Comparison of ENCODE assay signal across 16 cellular contexts in genomic region chr6:40395698-40396076, GRCh38.
DNase-seq lines count a peak whose midpoint lies in the region; ATAC-seq and TF ChIP-seq lines count a peak whose summit lies in the region.
"Had no signal": no experiment of that assay in that cellular context is flagged by ENCODE, and none has a peak within 500 bp of the region (broad histone marks: within the 10 kb centered on the region; RNA-seq: fewer than 3 reads in every experiment).

No MANE protein-coding gene starts in this region.

- no peaks in the 10 kb centered on the region for H3K23me2 ChIP-seq in H9 (ENCODE audit: insufficient read length, low read depth, low read length, poor library complexity, severe bottlenecking)

- H3K36me3 Mint-ChIP-seq in H9 (ENCODE audit: insufficient read depth in 1 of 3, low read depth in 3 of 3), result peaks cover 0 to 2% (median 0%) of the 10 kb centered on the region in 3 experiments; a peak in 2 of 7 replicates
- H3K36me3 Mint-ChIP-seq: CD4-positive, CD25-positive, alpha-beta regulatory T cell had no signal

- no peaks in the 10 kb centered on the region for H3K79me2 ChIP-seq in H9 (ENCODE audit: insufficient read depth, low read length)

- no peak overlapping the region for H3K18ac ChIP-seq in H9 (ENCODE audit: insufficient read length, low read depth, low read length)

- H3K4me2 ChIP-seq in H9 (ENCODE audit: insufficient read depth, insufficient read length, low read length), result no peak overlapping the region
- H3K4me2 ChIP-seq: BLaER1 had no signal

- intact Hi-C loops in esophagus squamous epithelium (cut with DNase I), result no loop called here
- intact Hi-C loops in gastrocnemius medialis (cut with DNase I; ENCODE audit: low total_unique reads), result loop anchor here (1.0 kb wide), 1 partner anchor 19 kb away; no protein-coding TSS in a partner anchor

- H3K14ac ChIP-seq in H9 (ENCODE audit: insufficient read depth, low read length), result no peak overlapping the region

- H3K27ac ChIP-seq in H9 (ENCODE audit: insufficient read length, low read depth, low read length), result no peak overlapping the region
- peak overlapping the region in 3 of 4 donors; percentile 61 to 80 (median 72) for H3K27ac ChIP-seq in esophagus squamous epithelium
- H3K27ac ChIP-seq in gastrocnemius medialis, result peak overlapping the region; percentile 61 to 80 (median 74)
- H3K27ac ChIP-seq: BLaER1, HL-60 had no signal

- H2BK5ac ChIP-seq in H9 (ENCODE audit: insufficient read length, low read length), result no peak overlapping the region

- H3K9me3 Mint-ChIP-seq in H9, result peaks cover 0 to 7% of the 10 kb centered on the region in 2 experiments; a peak in 2 of 5 replicates

- H3T11ph ChIP-seq in H9 (ENCODE audit: low read length), result no peak overlapping the region

- H2AK5ac ChIP-seq in H9 (ENCODE audit: insufficient read length, low read length), result no peak overlapping the region

- H2BK12ac ChIP-seq in H9 (ENCODE audit: insufficient read length, low read depth, low read length), result no peak overlapping the region

- H4K5ac ChIP-seq in H9 (ENCODE audit: insufficient read length, low read depth, low read length), result no peak overlapping the region

- no peak overlapping the region for H3K23ac ChIP-seq in H9 (ENCODE audit: insufficient read length, low read depth, low read length)

- peak; percentile 62 for DNase-seq in NCI-H2029 (lab: John Stamatoyannopoulos, UW)
- DNase-seq in NCI-H2029 treated with DMSO at 0.1 percent for 48 hours (lab: John Stamatoyannopoulos, UW), result no peak
- peak; percentile 5 for DNase-seq in H9
- DNase-seq in esophagus squamous epithelium (lab: John Stamatoyannopoulos, UW), result no peak
- DNase-seq in gastrocnemius medialis, result no peak
- no peak for DNase-seq in NCI-H146 treated with DMSO at 0.1 percent for 48 hours (lab: John Stamatoyannopoulos, UW; ENCODE audit: unreplicated experiment)
- no peak for DNase-seq in NOMO-1 treated with dmso at 0.1 percent for 144 hours (lab: John Stamatoyannopoulos, UW; ENCODE audit: unreplicated experiment)
- DNase-seq in medulla oblongata (ENCODE audit: extremely low spot score), result no peak
- DNase-seq: 8988T; AML-193; CD4-positive, CD25-positive, alpha-beta regulatory T cell; GF-D8; HCEC 1CT; HFFc6 had no signal

- H3K4me1 Mint-ChIP-seq in H9, result peaks cover 6 to 11% of the 10 kb centered on the region in 2 experiments; a peak in 3 of 4 replicates

- no peak for TF ChIP-seq CTCF in H9 (conservative IDR thresholded peaks at IDR 0.05)
- TF ChIP-seq CTCF in esophagus squamous epithelium (IDR thresholded peaks at IDR 0.05), result no peak
- no peak for TF ChIP-seq CTCF in gastrocnemius medialis (IDR thresholded peaks at IDR 0.05 in 4 of 5, conservative IDR thresholded peaks at IDR 0.05 in 1 of 5)

- in situ Hi-C loops in gastrocnemius medialis (cut with MboI; ENCODE audit: low sequenced_read_pairs in 4 of 4), result no loop called here

- no peak overlapping the region for H3K9ac ChIP-seq in H9 (ENCODE audit: extremely low read depth, insufficient read length, low read length)
- H3K9ac ChIP-seq: BLaER1 had no signal

- H4K8ac ChIP-seq in H9 (replicated peaks; ENCODE audit: insufficient read length, low read depth, low read length), result no peak overlapping the region

- no peak overlapping the region for H3K4me3 Mint-ChIP-seq in H9
- H3K4me3 Mint-ChIP-seq: CD4-positive, CD25-positive, alpha-beta regulatory T cell; HFFc6 had no signal

- H3K36me3 ChIP-seq in esophagus squamous epithelium (no peaks in the 10 kb centered on the region), gastrocnemius medialis (no peaks in the 10 kb centered on the region)

- no peak overlapping the region for H3K4ac ChIP-seq in H9 (ENCODE audit: low read depth, low read length)

- no peak overlapping the region for H3K27ac Mint-ChIP-seq in H9
- H3K27ac Mint-ChIP-seq: CD4-positive, CD25-positive, alpha-beta regulatory T cell; HFFc6 had no signal

- no peak overlapping the region for H2BK15ac ChIP-seq in H9 (ENCODE audit: low read depth, low read length)

- TF ChIP-seq POLR2A in esophagus squamous epithelium (IDR thresholded peaks at IDR 0.05) (no peak), gastrocnemius medialis (IDR thresholded peaks at IDR 0.05) (no peak)

- H3K79me1 ChIP-seq in H9 (ENCODE audit: insufficient read depth, low read depth, low read length, poor library complexity, severe bottlenecking), result no peaks in the 10 kb centered on the region

- H3K27me3 ChIP-seq in H9 (ENCODE audit: insufficient read depth, low read length) (no peaks in the 10 kb centered on the region), esophagus squamous epithelium (peaks cover 0 to 7% (median 0%) of the 10 kb centered on the region in 4 donors), gastrocnemius medialis (no peaks in the 10 kb centered on the region)
- H3K27me3 ChIP-seq: BLaER1 had no signal

- peak; percentile 53 to 55 for ATAC-seq in gastrocnemius medialis

- H4K91ac ChIP-seq in H9 (ENCODE audit: insufficient read length, low read depth, low read length), result no peak overlapping the region

- H3K56ac ChIP-seq in H9 (ENCODE audit: insufficient read length, low read depth, low read length), result no peak overlapping the region

- no peak overlapping the region for H2AFZ ChIP-seq in H9 (ENCODE audit: low read length)

- H3K4me3 ChIP-seq in esophagus squamous epithelium (no peak overlapping the region), gastrocnemius medialis (no peak overlapping the region)
- H3K4me3 ChIP-seq: BLaER1 had no signal

- no peaks in the 10 kb centered on the region; the same call in 1 of the 2 replicates for H3K27me3 Mint-ChIP-seq in H9 (ENCODE audit: low read depth)
- H3K27me3 Mint-ChIP-seq: CD4-positive, CD25-positive, alpha-beta regulatory T cell had no signal

- H3K9me3 ChIP-seq in H9 (ENCODE audit: control insufficient read depth, low read depth, low read length) (no peaks in the 10 kb centered on the region), esophagus squamous epithelium (no peaks in the 10 kb centered on the region), gastrocnemius medialis (no peaks in the 10 kb centered on the region)
- H3K9me3 ChIP-seq: BLaER1 had no signal

- no peaks in the 10 kb centered on the region for H4K20me1 ChIP-seq in H9 (ENCODE audit: control insufficient read depth, insufficient read depth, insufficient read length)
- H4K20me1 ChIP-seq: BLaER1 had no signal

- no peak overlapping the region for H2BK120ac ChIP-seq in H9 (ENCODE audit: low read depth, low read length, poor library complexity, severe bottlenecking)

- no peak overlapping the region for H2BK20ac ChIP-seq in H9 (ENCODE audit: low read depth, low read length, poor library complexity, severe bottlenecking)

- H3K4me1 ChIP-seq in H9 (ENCODE audit: insufficient read depth, low read length), result no peaks in the 10 kb centered on the region
- H3K4me1 ChIP-seq in esophagus squamous epithelium, result peaks cover 8 to 70% (median 14%) of the 10 kb centered on the region in 3 donors
- H3K4me1 ChIP-seq in gastrocnemius medialis, result peaks cover 4 to 18% of the 10 kb centered on the region in 2 donors
- H3K4me1 ChIP-seq: BLaER1 had no signal

- no CpG with 5 or more reads among the region's 4 CpGs for WGBS in H9 (ENCODE audit: extremely low coverage, insufficient read length, low lambda C conversion rate)
- WGBS in esophagus squamous epithelium, 2 donors, result 44 to 90% methylated on average over 2 to 4 of the region's 4 CpGs

Comparison
In these comparisons a context has a peak if more than half of its experiments do, and no peak if none do; other contexts are left out.
1. DNase-seq: peak in NCI-H2029 (single experiment) and H9 (single experiment); none in NCI-H2029 treated with DMSO at 0.1 percent for 48 hours (single experiment), esophagus squamous epithelium (single experiment), gastrocnemius medialis (0 of 2), NCI-H146 treated with DMSO at 0.1 percent for 48 hours (single experiment), NOMO-1 treated with dmso at 0.1 percent for 144 hours (single experiment) and medulla oblongata (single experiment).